13 cellular contexts compared by ENCODE assay signal in the genomic region with DNA sequence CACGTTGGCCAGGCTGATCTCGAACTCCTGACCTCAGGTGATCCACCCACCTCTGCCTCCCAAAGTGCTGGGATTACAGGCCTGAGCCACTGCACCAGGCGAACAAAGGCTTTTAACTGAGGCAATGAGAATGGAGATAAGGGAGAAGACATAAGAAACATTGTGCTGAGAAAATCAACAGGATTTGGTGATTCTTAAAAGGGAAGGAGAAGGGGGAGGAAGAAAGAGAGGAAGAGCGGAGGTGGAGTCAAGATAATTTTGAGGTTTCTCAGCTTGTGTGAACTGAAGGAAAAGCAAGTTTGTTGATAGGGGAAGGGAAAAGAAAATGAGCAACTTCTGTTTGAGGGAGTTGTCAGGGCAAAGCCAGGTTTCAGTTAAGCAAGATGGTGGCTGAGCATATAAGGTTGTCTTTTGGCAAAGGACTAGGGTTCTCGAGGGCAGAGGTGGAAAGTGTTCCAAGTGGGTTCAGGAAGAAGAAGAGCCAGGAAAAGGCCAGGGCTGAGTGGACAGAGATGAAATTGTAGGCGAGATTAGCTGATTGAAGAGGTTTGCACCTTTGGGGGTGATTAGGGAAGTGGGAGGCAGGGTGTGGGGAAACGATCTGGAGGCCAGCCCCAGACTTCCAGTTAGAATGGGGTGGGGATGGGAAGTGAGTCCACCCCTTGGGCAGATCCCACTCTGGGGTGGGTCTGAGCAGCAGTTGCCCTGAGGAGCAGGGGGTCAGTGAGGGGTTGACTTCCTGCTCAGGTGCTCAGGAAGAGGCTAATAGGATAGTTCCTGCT. TPM values are rescaled to one million over a fixed set of nuclear protein-coding genes. Genes with fewer than 3 reads are reported as not detected.
DNase-seq lines count a peak whose midpoint lies in the region; ATAC-seq, FAIRE-seq and TF ChIP-seq lines count a peak whose summit lies in the region.
"Had no signal": no experiment of that assay in that cellular context is flagged by ENCODE, and none has a peak within 500 bp of the region (broad histone marks: within the 10 kb centered on the region; RNA-seq: fewer than 3 reads in every experiment).

No MANE protein-coding gene starts in this region.

- H3K4me1 ChIP-seq in GM12878 (ENCODE audit: control insufficient read depth, insufficient read depth, low read length): peaks cover 3% of the 10 kb centered on the region; the same call in 1 of the 2 replicates
- H3K4me1 ChIP-seq in subcutaneous abdominal adipose tissue (ENCODE audit: control insufficient read depth in 5 of 5, insufficient read depth in 5 of 5, low read length in 5 of 5): peaks cover 2 to 41% (median 34%) of the 10 kb centered on the region in 5 donors

- H3K9me3 ChIP-seq in GM12878 (replicated peaks; ENCODE audit: control insufficient read depth, insufficient read depth, low read length): no peaks in the 10 kb centered on the region
- no peaks in the 10 kb centered on the region for H3K9me3 ChIP-seq in subcutaneous abdominal adipose tissue (ENCODE audit: control insufficient read depth in 5 of 5, low read length in 5 of 5)
- H3K9me3 ChIP-seq: mucosa of descending colon had no signal

- FAIRE-seq in GM12878 (lab: Jason Lieb, UNC): no peak

- H3K9me3 Mint-ChIP-seq in activated naive CD4-positive, alpha-beta T cell treated with anti-CD3 and anti-CD28 coated beads, Interleukin-2, amount 50 U/mL, for 24 hours: no peaks in the 10 kb centered on the region
- H3K9me3 Mint-ChIP-seq: GM23338 had no signal

- RAD21 ChIA-PET in GM12878 (lab: Charles Lee; ENCODE audit: unreplicated experiment): no interaction called here

- CTCF ChIA-PET in GM12878 (lab: Yijun Ruan, JAX): no interaction called here

- H3K4me3 ChIP-seq in GM12878 (no peak overlapping the region), subcutaneous abdominal adipose tissue (ENCODE audit: low read depth in 1 of 5, low read length in 5 of 5) (no peak overlapping the region)
- H3K4me3 ChIP-seq: GM23338, mucosa of descending colon had no signal

- no peak for TF ChIP-seq EP300 in GM12878 (IDR thresholded peaks at IDR 0.05; ENCODE audit: borderline replicate concordance in 1 of 2, control insufficient read depth in 1 of 2, low read depth in 2 of 2, low read length in 2 of 2)

- no peaks in the 10 kb centered on the region for H4K20me1 ChIP-seq in GM12878 (ENCODE audit: control insufficient read depth, insufficient read depth)

- TF ChIP-seq RAD21 in GM12878 (IDR thresholded peaks at IDR 0.05; ENCODE audit: insufficient read depth, low read depth, low read length): no peak

- no peaks in the 10 kb centered on the region for H3K27me3 Mint-ChIP-seq in activated naive CD4-positive, alpha-beta T cell treated with anti-CD3 and anti-CD28 coated beads, Interleukin-2, amount 50 U/mL, for 24 hours

- no peak for DNase-seq in activated naive CD4-positive, alpha-beta T cell (lab: John Stamatoyannopoulos, UW)
- DNase-seq in OCI-M1 (lab: John Stamatoyannopoulos, UW): peak; percentile 76
- no peak for DNase-seq in GM12878 (ENCODE audit: low read depth, low spot score)
- DNase-seq in inferior parietal cortex (ENCODE audit: extremely low spot score): no peak
- DNase-seq in NCI-H226: no peak
- DNase-seq: islet precursor cell; mucosa of descending colon; NCI-H2171 treated with DMSO at 0.1 percent for 48 hours; stimulated activated CD8-positive, alpha-beta memory T cell treated with anti-CD3 and anti-CD28 coated beads, Interleukin-4, amount 100 ng/mL, for 48 hours had no signal

- ATAC-seq in GM12878 (no peak), HG02884 (IDR thresholded peaks at IDR 0.05; ENCODE audit: unreplicated experiment) (no peak)
- ATAC-seq: GM23338, mucosa of descending colon had no signal

- POLR2A ChIA-PET in GM12878 (lab: Charles Lee): no interaction called here

- TF ChIP-seq CTCF in GM12878 (IDR thresholded peaks at IDR 0.05 in 2 of 3, conservative IDR thresholded peaks at IDR 0.05 in 1 of 3; ENCODE audit: control insufficient read depth in 2 of 3, extremely low read depth in 1 of 3, insufficient read depth in 1 of 3, low read depth in 3 of 3, low read length in 3 of 3): no peak

- H3K27me3 ChIP-seq in GM12878 (replicated peaks in 1 of 2; ENCODE audit: control insufficient read depth in 2 of 2, insufficient read depth in 2 of 2, low read length in 1 of 2) (no peaks in the 10 kb centered on the region), subcutaneous abdominal adipose tissue (ENCODE audit: control insufficient read depth in 5 of 5, insufficient read depth in 4 of 5, low read length in 5 of 5) (peaks cover 0 to 4% (median 0%) of the 10 kb centered on the region in 5 donors)

- peak overlapping the region; percentile 41; the same call in 1 of the 2 replicates for H3K4me2 ChIP-seq in GM12878 (ENCODE audit: control insufficient read depth, insufficient read depth)
- H3K4me2 ChIP-seq: GM23338 had no signal

- TF ChIP-seq POLR2A in GM12878 (IDR thresholded peaks at IDR 0.05; ENCODE audit: low read depth, low read length): no peak

- SMC1A ChIA-PET in GM12878 (lab: Charles Lee; ENCODE audit: uncharacterized antibody, unreplicated experiment): no interaction called here

- H3K79me2 ChIP-seq in GM12878 (ENCODE audit: control insufficient read depth, insufficient read depth, low read length): peaks cover 11% of the 10 kb centered on the region

- H3K4me3 Mint-ChIP-seq in activated naive CD4-positive, alpha-beta T cell treated with anti-CD3 and anti-CD28 coated beads, Interleukin-2, amount 50 U/mL, for 24 hours: peak overlapping the region; percentile 79
- H3K4me3 Mint-ChIP-seq: GM23338 had no signal

- H3K27ac ChIP-seq in GM12878 (ENCODE audit: control insufficient read depth, insufficient read depth) (peak overlapping the region; percentile 43; the same call in 1 of the 2 replicates), subcutaneous abdominal adipose tissue (ENCODE audit: low read depth, low read length) (peak overlapping the region; percentile 37)

- intact Hi-C loops in GM12878 (cut with micrococcal nuclease; ENCODE audit: unreplicated experiment): no loop called here

- peaks cover 3% of the 10 kb centered on the region for H3K36me3 Mint-ChIP-seq in activated naive CD4-positive, alpha-beta T cell treated with anti-CD3 and anti-CD28 coated beads, Interleukin-2, amount 50 U/mL, for 24 hours

- in situ Hi-C loops in GM12878 (cut with MboI): no loop called here

- WGBS in GM12878 (ENCODE audit: insufficient coverage, insufficient replicate concordance, low lambda C conversion rate, missing lambda C conversion rate): 32% methylated on average over 7 of the region's 7 CpGs

- H3K36me3 ChIP-seq in GM12878 (ENCODE audit: control insufficient read depth in 2 of 2, insufficient read depth in 2 of 2, low read length in 1 of 2) (no peaks in the 10 kb centered on the region), subcutaneous abdominal adipose tissue (ENCODE audit: control insufficient read depth in 5 of 5, insufficient read depth in 5 of 5, low read length in 5 of 5) (no peaks in the 10 kb centered on the region)

- BruUV-seq in GM12878 (replicated peaks; lab: Mats Ljungman, UMichigan): no TSS peak

- H3K9ac ChIP-seq in GM12878 (ENCODE audit: control insufficient read depth, insufficient read depth, low read length): no peak overlapping the region
- H3K9ac ChIP-seq in subcutaneous abdominal adipose tissue (ENCODE audit: low read length in 5 of 5): no peak overlapping the region

- peak overlapping the region; percentile 96 for H3K27ac Mint-ChIP-seq in activated naive CD4-positive, alpha-beta T cell treated with anti-CD3 and anti-CD28 coated beads, Interleukin-2, amount 50 U/mL, for 24 hours
- H3K27ac Mint-ChIP-seq: GM23338 had no signal

- H3K4me1 Mint-ChIP-seq in activated naive CD4-positive, alpha-beta T cell treated with anti-CD3 and anti-CD28 coated beads, Interleukin-2, amount 50 U/mL, for 24 hours: peaks cover 66% of the 10 kb centered on the region

- peak overlapping the region; percentile 9 for H2AFZ ChIP-seq in GM12878 (ENCODE audit: control insufficient read depth, low read depth, low read length)
- H2AFZ ChIP-seq: GM23338 had no signal

TF ChIP-seq in GM12878, 131 proteins besides CTCF, POLR2A, EP300 and RAD21:
- TF ChIP-seq SPI1 (IDR thresholded peaks at IDR 0.05; ENCODE audit: borderline replicate concordance, insufficient read depth, low read depth, low read length) (peak; percentile 26; the same call in 1 of the 2 replicates), ZSCAN29 (IDR thresholded peaks at IDR 0.05) (no peak)

RNA-seq across cellular contexts. Expression of gene DOCK11, which starts 7.8 kb away (rescaled TPM):
- 27.8 and 29.5 TPM in 2 replicates for total RNA-seq in GM12878 (2013; cell fraction: nucleolus; rRNA removed)
- 26.9 and 32.0 TPM in 2 replicates for total RNA-seq in GM12878 (2014; rRNA removed)
- total RNA-seq in GM12878 (2014; rRNA removed; fragmentation: Illumina TruSeq; extraction: Trizol): 29.4 and 30.7 TPM in 2 replicates
- total RNA-seq in GM12878 (2021): 23.7 and 24.0 TPM in 2 replicates
- polyA plus RNA-seq in GM12878 (2011; ENCODE audit: low read depth): 9.7 TPM
- 17.1 and 27.4 TPM in 2 replicates for polyA plus RNA-seq in GM12878 (2011; rRNA removed)
- 6.9 and 7.2 TPM in 2 replicates for polyA plus RNA-seq in GM12878 (2011; cell fraction: cytosol; rRNA removed)
- polyA plus RNA-seq in GM12878 (2011; cell fraction: nucleus; rRNA removed): 8.8 and 9.3 TPM in 2 replicates
- 16.5 and 17.2 TPM in 2 replicates for polyA plus RNA-seq in GM12878 (2012)
- polyA plus RNA-seq in GM12878 (2014; fragmentation: Illumina TruSeq; extraction: Trizol): 22.3 and 29.1 TPM in 2 replicates
- 10 to 100 TPM; 17.3 to 27.7 TPM for polyA plus RNA-seq in GM12878 (2014; fragmentation: Nextera tagmentation; extraction: Ambion mirVana)
- 15.2 and 17.3 TPM in 2 replicates for polyA plus RNA-seq in GM12878 (2014; rRNA removed)
- polyA plus RNA-seq in GM12878 (2016; fragmentation: Nextera tagmentation; extraction: Ambion mirVana): 10 to 100 TPM; 16.3 to 17.0 TPM
- polyA minus RNA-seq in GM12878 (2011; rRNA and poly(A)+ RNA removed): 17.2 and 25.0 TPM in 2 replicates
- 7.9 and 10.2 TPM in 2 replicates for polyA minus RNA-seq in GM12878 (2011; cell fraction: cytosol; rRNA and poly(A)+ RNA removed)
- 6.9 and 8.0 TPM in 2 replicates for polyA minus RNA-seq in GM12878 (2011; cell fraction: nucleus; rRNA and poly(A)+ RNA removed)
